ENCODE assay signal across 1 cellular context in genomic region chr11:61602775-61603569, GRCh38.
TF ChIP-seq lines count a peak whose summit lies in the region.

No MANE protein-coding gene starts in this region.

TF ChIP-seq in WTC11, 78 proteins besides CTCF, POLR2A, EP300 and RAD21 (continued from another document):
- TF ChIP-seq, protein P1, sequence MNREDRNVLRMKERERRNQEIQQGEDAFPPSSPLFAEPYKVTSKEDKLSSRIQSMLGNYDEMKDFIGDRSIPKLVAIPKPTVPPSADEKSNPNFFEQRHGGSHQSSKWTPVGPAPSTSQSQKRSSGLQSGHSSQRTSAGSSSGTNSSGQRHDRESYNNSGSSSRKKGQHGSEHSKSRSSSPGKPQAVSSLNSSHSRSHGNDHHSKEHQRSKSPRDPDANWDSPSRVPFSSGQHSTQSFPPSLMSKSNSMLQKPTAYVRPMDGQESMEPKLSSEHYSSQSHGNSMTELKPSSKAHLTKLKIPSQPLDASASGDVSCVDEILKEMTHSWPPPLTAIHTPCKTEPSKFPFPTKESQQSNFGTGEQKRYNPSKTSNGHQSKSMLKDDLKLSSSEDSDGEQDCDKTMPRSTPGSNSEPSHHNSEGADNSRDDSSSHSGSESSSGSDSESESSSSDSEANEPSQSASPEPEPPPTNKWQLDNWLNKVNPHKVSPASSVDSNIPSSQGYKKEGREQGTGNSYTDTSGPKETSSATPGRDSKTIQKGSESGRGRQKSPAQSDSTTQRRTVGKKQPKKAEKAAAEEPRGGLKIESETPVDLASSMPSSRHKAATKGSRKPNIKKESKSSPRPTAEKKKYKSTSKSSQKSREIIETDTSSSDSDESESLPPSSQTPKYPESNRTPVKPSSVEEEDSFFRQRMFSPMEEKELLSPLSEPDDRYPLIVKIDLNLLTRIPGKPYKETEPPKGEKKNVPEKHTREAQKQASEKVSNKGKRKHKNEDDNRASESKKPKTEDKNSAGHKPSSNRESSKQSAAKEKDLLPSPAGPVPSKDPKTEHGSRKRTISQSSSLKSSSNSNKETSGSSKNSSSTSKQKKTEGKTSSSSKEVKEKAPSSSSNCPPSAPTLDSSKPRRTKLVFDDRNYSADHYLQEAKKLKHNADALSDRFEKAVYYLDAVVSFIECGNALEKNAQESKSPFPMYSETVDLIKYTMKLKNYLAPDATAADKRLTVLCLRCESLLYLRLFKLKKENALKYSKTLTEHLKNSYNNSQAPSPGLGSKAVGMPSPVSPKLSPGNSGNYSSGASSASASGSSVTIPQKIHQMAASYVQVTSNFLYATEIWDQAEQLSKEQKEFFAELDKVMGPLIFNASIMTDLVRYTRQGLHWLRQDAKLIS (CRISPR knock-in tag; IDR thresholded peaks at IDR 0.05; ENCODE audit: borderline replicate concordance) = no peak
